16 cellular contexts compared by ENCODE assay signal in the genomic region with DNA sequence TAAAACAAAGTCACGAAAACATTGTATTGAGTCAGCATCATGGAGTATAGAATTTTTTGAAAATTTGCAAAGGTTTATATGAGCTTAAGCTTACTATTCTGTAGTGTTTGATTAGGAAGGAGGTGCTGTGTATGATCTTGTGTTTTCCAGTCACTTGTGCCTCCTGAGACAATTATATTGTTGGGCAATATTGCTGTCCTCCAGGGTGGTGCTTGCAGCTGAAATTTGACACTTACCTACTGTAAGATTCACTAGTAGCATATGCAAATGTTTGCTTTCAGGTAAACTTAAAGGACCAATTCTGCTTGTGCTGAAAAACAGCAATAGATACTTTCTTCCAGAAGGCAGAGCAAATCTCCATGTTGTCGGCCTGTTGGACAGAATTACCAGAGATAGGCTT.
"Had no signal": no experiment of that assay in that cellular context is flagged by ENCODE, and none has a peak within 500 bp of the region (broad histone marks: within the 10 kb centered on the region; RNA-seq: fewer than 3 reads in every experiment).

No MANE protein-coding gene starts in this region.

- DNase-seq: activated CD4-positive, alpha-beta T cell treated with anti-CD3 and anti-CD28 coated beads for 4 hours; activated CD8-positive, alpha-beta memory T cell treated with anti-CD3 and anti-CD28 coated beads, Interleukin-2, amount 50 U/mL, for 4 hours; activated CD8-positive, alpha-beta T cell treated with anti-CD3 and anti-CD28 coated beads for 36 hours; aorta; esophagus squamous epithelium; foreskin fibroblast; glutamatergic neuron; mammary epithelial cell; nucleus accumbens; small intestine; WERI-Rb-1 had no signal

- H3K4me3 ChIP-seq: esophagus squamous epithelium, right atrium auricular region, tibial nerve, vagina had no signal

- H3K36me3 ChIP-seq: esophagus squamous epithelium, right atrium auricular region, tibial nerve, vagina, WERI-Rb-1 had no signal

- FAIRE-seq: endometrium, islet of Langerhans, small intestine had no signal

- H3K27me3 ChIP-seq: esophagus squamous epithelium, right atrium auricular region, tibial nerve, vagina had no signal
